Comparison of ENCODE assay signal across 1 cellular context in the genomic region with DNA sequence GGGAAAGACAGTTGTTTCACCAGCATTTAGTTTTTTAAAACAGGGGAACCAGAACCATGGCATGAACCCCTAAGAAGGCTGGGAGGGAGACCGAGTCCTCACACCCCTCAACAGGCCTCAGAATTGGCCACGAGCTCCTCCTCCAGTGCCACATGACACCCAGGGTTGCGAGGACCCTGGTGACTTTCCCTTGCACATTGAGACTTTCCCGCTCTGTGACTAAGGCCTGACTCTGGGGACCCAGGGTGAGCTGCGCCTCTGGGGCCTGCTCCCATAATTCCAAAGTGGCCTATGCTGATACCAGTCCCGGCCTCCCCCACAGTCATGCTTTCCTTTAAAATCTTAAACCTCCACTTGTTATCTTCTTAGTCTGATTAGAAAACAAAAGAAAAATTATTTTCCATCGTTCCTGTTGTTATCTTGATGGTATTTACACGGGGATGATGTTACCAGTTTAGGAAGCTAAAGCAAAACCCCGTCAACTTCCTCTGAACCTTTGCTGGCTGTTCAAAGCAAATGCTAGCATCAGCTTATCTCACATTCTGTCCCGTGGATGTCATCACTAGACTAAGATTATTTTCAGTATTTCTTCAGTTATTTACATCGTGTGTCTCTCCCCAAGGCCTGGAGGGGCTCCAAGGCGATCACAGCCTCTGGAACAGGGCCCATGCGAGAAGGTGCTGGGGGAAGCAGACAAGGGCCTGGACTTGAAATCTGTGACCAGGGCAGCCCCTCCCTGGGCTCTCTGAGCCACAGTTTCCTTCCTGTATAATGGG.
TF ChIP-seq lines count a peak whose summit lies in the region.

No MANE protein-coding gene starts in this region.

TF ChIP-seq in WTC11, 78 proteins besides CTCF, POLR2A, EP300 and RAD21 (continued from another document):
- TF ChIP-seq, protein P1, sequence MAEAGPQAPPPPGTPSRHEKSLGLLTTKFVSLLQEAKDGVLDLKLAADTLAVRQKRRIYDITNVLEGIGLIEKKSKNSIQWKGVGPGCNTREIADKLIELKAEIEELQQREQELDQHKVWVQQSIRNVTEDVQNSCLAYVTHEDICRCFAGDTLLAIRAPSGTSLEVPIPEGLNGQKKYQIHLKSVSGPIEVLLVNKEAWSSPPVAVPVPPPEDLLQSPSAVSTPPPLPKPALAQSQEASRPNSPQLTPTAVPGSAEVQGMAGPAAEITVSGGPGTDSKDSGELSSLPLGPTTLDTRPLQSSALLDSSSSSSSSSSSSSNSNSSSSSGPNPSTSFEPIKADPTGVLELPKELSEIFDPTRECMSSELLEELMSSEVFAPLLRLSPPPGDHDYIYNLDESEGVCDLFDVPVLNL (CRISPR knock-in tag; IDR thresholded peaks at IDR 0.05; ENCODE audit: borderline replicate concordance, low read depth): no peak
- TF ChIP-seq, protein P2, sequence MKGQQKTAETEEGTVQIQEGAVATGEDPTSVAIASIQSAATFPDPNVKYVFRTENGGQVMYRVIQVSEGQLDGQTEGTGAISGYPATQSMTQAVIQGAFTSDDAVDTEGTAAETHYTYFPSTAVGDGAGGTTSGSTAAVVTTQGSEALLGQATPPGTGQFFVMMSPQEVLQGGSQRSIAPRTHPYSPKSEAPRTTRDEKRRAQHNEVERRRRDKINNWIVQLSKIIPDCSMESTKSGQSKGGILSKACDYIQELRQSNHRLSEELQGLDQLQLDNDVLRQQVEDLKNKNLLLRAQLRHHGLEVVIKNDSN (CRISPR knock-in tag; IDR thresholded peaks at IDR 0.05): no peak
- no peak for TF ChIP-seq EMX1 (CRISPR knock-in tag; IDR thresholded peaks at IDR 0.05)
- TF ChIP-seq, protein P3, sequence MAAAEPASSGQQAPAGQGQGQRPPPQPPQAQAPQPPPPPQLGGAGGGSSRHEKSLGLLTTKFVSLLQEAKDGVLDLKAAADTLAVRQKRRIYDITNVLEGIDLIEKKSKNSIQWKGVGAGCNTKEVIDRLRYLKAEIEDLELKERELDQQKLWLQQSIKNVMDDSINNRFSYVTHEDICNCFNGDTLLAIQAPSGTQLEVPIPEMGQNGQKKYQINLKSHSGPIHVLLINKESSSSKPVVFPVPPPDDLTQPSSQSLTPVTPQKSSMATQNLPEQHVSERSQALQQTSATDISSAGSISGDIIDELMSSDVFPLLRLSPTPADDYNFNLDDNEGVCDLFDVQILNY (CRISPR knock-in tag; IDR thresholded peaks at IDR 0.05): no peak
- TF ChIP-seq, protein P4, sequence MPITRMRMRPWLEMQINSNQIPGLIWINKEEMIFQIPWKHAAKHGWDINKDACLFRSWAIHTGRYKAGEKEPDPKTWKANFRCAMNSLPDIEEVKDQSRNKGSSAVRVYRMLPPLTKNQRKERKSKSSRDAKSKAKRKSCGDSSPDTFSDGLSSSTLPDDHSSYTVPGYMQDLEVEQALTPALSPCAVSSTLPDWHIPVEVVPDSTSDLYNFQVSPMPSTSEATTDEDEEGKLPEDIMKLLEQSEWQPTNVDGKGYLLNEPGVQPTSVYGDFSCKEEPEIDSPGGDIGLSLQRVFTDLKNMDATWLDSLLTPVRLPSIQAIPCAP (CRISPR knock-in tag; IDR thresholded peaks at IDR 0.05): no peak
- TF ChIP-seq ESRRA (CRISPR knock-in tag; IDR thresholded peaks at IDR 0.05; ENCODE audit: borderline replicate concordance): no peak
- TF ChIP-seq, protein P5, sequence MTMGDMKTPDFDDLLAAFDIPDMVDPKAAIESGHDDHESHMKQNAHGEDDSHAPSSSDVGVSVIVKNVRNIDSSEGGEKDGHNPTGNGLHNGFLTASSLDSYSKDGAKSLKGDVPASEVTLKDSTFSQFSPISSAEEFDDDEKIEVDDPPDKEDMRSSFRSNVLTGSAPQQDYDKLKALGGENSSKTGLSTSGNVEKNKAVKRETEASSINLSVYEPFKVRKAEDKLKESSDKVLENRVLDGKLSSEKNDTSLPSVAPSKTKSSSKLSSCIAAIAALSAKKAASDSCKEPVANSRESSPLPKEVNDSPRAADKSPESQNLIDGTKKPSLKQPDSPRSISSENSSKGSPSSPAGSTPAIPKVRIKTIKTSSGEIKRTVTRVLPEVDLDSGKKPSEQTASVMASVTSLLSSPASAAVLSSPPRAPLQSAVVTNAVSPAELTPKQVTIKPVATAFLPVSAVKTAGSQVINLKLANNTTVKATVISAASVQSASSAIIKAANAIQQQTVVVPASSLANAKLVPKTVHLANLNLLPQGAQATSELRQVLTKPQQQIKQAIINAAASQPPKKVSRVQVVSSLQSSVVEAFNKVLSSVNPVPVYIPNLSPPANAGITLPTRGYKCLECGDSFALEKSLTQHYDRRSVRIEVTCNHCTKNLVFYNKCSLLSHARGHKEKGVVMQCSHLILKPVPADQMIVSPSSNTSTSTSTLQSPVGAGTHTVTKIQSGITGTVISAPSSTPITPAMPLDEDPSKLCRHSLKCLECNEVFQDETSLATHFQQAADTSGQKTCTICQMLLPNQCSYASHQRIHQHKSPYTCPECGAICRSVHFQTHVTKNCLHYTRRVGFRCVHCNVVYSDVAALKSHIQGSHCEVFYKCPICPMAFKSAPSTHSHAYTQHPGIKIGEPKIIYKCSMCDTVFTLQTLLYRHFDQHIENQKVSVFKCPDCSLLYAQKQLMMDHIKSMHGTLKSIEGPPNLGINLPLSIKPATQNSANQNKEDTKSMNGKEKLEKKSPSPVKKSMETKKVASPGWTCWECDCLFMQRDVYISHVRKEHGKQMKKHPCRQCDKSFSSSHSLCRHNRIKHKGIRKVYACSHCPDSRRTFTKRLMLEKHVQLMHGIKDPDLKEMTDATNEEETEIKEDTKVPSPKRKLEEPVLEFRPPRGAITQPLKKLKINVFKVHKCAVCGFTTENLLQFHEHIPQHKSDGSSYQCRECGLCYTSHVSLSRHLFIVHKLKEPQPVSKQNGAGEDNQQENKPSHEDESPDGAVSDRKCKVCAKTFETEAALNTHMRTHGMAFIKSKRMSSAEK (CRISPR knock-in tag; IDR thresholded peaks at IDR 0.05; ENCODE audit: borderline replicate concordance): no peak
TF ChIP-seq in WTC11: peak in this region for 0.
